In genomic region chr1:176843352-176844297, GRCh38 we compare ENCODE assay signal across 8 cellular contexts.
DNase-seq lines count a peak whose midpoint lies in the region; ATAC-seq and TF ChIP-seq lines count a peak whose summit lies in the region.

No MANE protein-coding gene starts in this region.

- H3K27me3 Mint-ChIP-seq in type B pancreatic cell = no peaks in the 10 kb centered on the region

- no peak for ATAC-seq in esophagus mucosa
- ATAC-seq in HG02610 (IDR thresholded peaks at IDR 0.05; ENCODE audit: unreplicated experiment) = no peak

- H3K9me3 Mint-ChIP-seq in type B pancreatic cell = no peaks in the 10 kb centered on the region

- H3K4me3 Mint-ChIP-seq in type B pancreatic cell = no peak overlapping the region

- no peaks in the 10 kb centered on the region for H3K36me3 Mint-ChIP-seq in type B pancreatic cell

- H3K27ac Mint-ChIP-seq in type B pancreatic cell = no peak overlapping the region

- H3K4me3 ChIP-seq in adrenal gland = no peak overlapping the region

- WGBS in adrenal gland, 4 donors = 28 to 38% (median 34%) methylated on average over 4 of the region's 4 CpGs

- H3K4me1 Mint-ChIP-seq in type B pancreatic cell (ENCODE audit: unreplicated experiment) = peaks cover 3% of the 10 kb centered on the region

- TF ChIP-seq CTCF in adrenal gland (IDR thresholded peaks at IDR 0.05) (peak; percentile 43 to 82 (median 75)), type B pancreatic cell (conservative IDR thresholded peaks at IDR 0.05) (peak; percentile 77)

- DNase-seq in DMS53 treated with DMSO at 0.1 percent for 48 hours (lab: John Stamatoyannopoulos, UW; ENCODE audit: unreplicated experiment) (peak; percentile 35), NAMALWA (ENCODE audit: low spot score) (peak; percentile 44), adrenal gland (peak in 6 of 7 donors; percentile 20 to 43 (median 35)), iPS DF 4.7 (ENCODE audit: extremely low read depth, low spot score) (peak; percentile 3), type B pancreatic cell (ENCODE audit: extremely low spot score, unreplicated experiment) (no peak), activated gamma-delta T cell (lab: John Stamatoyannopoulos, UW) (no peak)

- H3K4me1 ChIP-seq in adrenal gland (replicated peaks in 1 of 2) = no peaks in the 10 kb centered on the region

- H3K9me3 ChIP-seq in adrenal gland (replicated peaks in 1 of 3) = no peaks in the 10 kb centered on the region

- H3K27me3 ChIP-seq in adrenal gland = no peaks in the 10 kb centered on the region

- H3K36me3 ChIP-seq in adrenal gland (replicated peaks in 1 of 2) = no peaks in the 10 kb centered on the region

- no peak overlapping the region for H3K27ac ChIP-seq in adrenal gland

- no peak for TF ChIP-seq POLR2A in adrenal gland (IDR thresholded peaks at IDR 0.05)

- intact Hi-C loops in adrenal gland (cut with DNase I) = loop anchor here (5.0 to 10.0 kb wide), 4 partner anchors 149 to 469 kb away; no protein-coding TSS in a partner anchor

Comparison
In these comparisons a context has a peak if more than half of its experiments do, and no peak if none do; other contexts are left out.
1. DNase-seq: peak in DMS53 treated with DMSO at 0.1 percent for 48 hours (single experiment), NAMALWA (single experiment), adrenal gland (6 of 7) and iPS DF 4.7 (single experiment); none in type B pancreatic cell (single experiment) and activated gamma-delta T cell (single experiment).